ENCODE assay signal across 16 cellular contexts in genomic region chr9:128286435-128286834, GRCh38. TPM values are rescaled to one million over a fixed set of nuclear protein-coding genes. Genes with fewer than 3 reads are reported as not detected.
DNase-seq lines count a peak whose midpoint lies in the region; ATAC-seq and TF ChIP-seq lines count a peak whose summit lies in the region.
"Had no signal": no experiment of that assay in that cellular context is flagged by ENCODE, and none has a peak within 500 bp of the region (broad histone marks: within the 10 kb centered on the region; RNA-seq: fewer than 3 reads in every experiment).

No MANE protein-coding gene starts in this region.

- no peaks in the 10 kb centered on the region for H3K27me3 ChIP-seq in SK-N-SH (ENCODE audit: insufficient read depth)
- H3K27me3 ChIP-seq in thyroid gland, result no peaks in the 10 kb centered on the region
- H3K27me3 ChIP-seq: body of pancreas, left lung, sigmoid colon, uterus had no signal

- H3K9me3 Mint-ChIP-seq in mesothelial cell of epicardium, result no peaks in the 10 kb centered on the region
- H3K9me3 Mint-ChIP-seq: activated T-helper 2 cell treated with anti-CD3 and anti-CD28 coated beads, Interferon-gamma antibody, Interleukin-2, Interleukin-4, amounts not matched to agents 10 μg/mL and 5 μg/mL and 100 μg/mL, durations not matched to agents 14 hours and 24 hours and 36 hours; natural killer cell treated with Interleukin-12 subunit alpha and Interleukin-12 subunit beta and Interleukin-15 and Interleukin-18, amount 100 ng/mL, for 72 hours; stimulated activated memory B cell treated with anti-CD40 and anti-IgM and Interleukin-4, amounts not matched to agents 10 μg/mL and 1 μg/mL and 100 μg/mL, for 72 hours had no signal

- H3K4me3 ChIP-seq in SK-N-SH (ENCODE audit: low read depth in 2 of 2, low read length in 1 of 2), result no peak overlapping the region
- no peak overlapping the region for H3K4me3 ChIP-seq in fibroblast of mammary gland (ENCODE audit: control insufficient read depth, low read depth, low read length)
- H3K4me3 ChIP-seq in thyroid gland (replicated peaks in 1 of 3), result no peak overlapping the region
- H3K4me3 ChIP-seq: body of pancreas, left lung, sigmoid colon, uterus had no signal

- no peaks in the 10 kb centered on the region for H3K4me1 Mint-ChIP-seq in mesothelial cell of epicardium

- no peak for DNase-seq in SK-N-SH
- DNase-seq in fibroblast of mammary gland (ENCODE audit: low read depth), result peak; percentile 27
- no peak for DNase-seq in left lobe of liver (ENCODE audit: low spot score)
- peak; percentile 97 for DNase-seq in thyroid gland
- no peak for DNase-seq in NOMO-1 treated with dmso at 0.1 percent for 144 hours (lab: John Stamatoyannopoulos, UW; ENCODE audit: unreplicated experiment)
- no peak for DNase-seq in mesothelial cell of epicardium (ENCODE audit: low spot score in 2 of 2, unreplicated experiment in 2 of 2)
- DNase-seq: body of pancreas, Caco-2, left lung, sigmoid colon, uterus had no signal

- POLR2A ChIA-PET in SK-N-SH (lab: Yijun Ruan, JAX), result no interaction called here

- H3K4me2 ChIP-seq in SK-N-SH, result no peak overlapping the region

- intact Hi-C loops in thyroid gland (cut with DNase I), result no loop called here

- H3K4me3 Mint-ChIP-seq in mesothelial cell of epicardium, result no peak overlapping the region
- H3K4me3 Mint-ChIP-seq: natural killer cell treated with Interleukin-12 subunit alpha and Interleukin-12 subunit beta and Interleukin-15 and Interleukin-18, amount 100 ng/mL, for 72 hours; stimulated activated memory B cell treated with anti-CD40 and anti-IgM and Interleukin-4, amounts not matched to agents 10 μg/mL and 1 μg/mL and 100 μg/mL, for 72 hours had no signal

- no peak overlapping the region for H3K27ac Mint-ChIP-seq in mesothelial cell of epicardium
- H3K27ac Mint-ChIP-seq: activated T-helper 2 cell treated with anti-CD3 and anti-CD28 coated beads, Interferon-gamma antibody, Interleukin-2, Interleukin-4, amounts not matched to agents 10 μg/mL and 5 μg/mL and 100 μg/mL, durations not matched to agents 14 hours and 24 hours and 36 hours; natural killer cell treated with Interleukin-12 subunit alpha and Interleukin-12 subunit beta and Interleukin-15 and Interleukin-18, amount 100 ng/mL, for 72 hours; stimulated activated memory B cell treated with anti-CD40 and anti-IgM and Interleukin-4, amounts not matched to agents 10 μg/mL and 1 μg/mL and 100 μg/mL, for 72 hours had no signal

- H3K36me3 ChIP-seq in SK-N-SH (replicated peaks in 1 of 2; ENCODE audit: control insufficient read depth in 1 of 2, insufficient read depth in 2 of 2, low read length in 1 of 2) (no peaks in the 10 kb centered on the region), thyroid gland (no peaks in the 10 kb centered on the region)
- H3K36me3 ChIP-seq: uterus had no signal

- H4K20me1 ChIP-seq in SK-N-SH (ENCODE audit: insufficient read depth), result no peaks in the 10 kb centered on the region

- no peak for TF ChIP-seq POLR2A in thyroid gland (IDR thresholded peaks at IDR 0.05)

- peaks cover 10% of the 10 kb centered on the region for H3F3A ChIP-seq in SK-N-SH (replicated peaks; ENCODE audit: insufficient read depth)

- H2AFZ ChIP-seq in SK-N-SH (ENCODE audit: low read depth), result no peak overlapping the region

- CTCF ChIA-PET in SK-N-SH (lab: Yijun Ruan, JAX), result interaction anchor here (0.8 to 3.0 kb wide), 3 partner anchors 9 to 126 kb away, joined by 3 to 18 read pairs (median 3); no protein-coding TSS in a partner anchor

- H3K36me3 Mint-ChIP-seq in mesothelial cell of epicardium, result peaks cover 13% of the 10 kb centered on the region
- H3K36me3 Mint-ChIP-seq: natural killer cell treated with Interleukin-12 subunit alpha and Interleukin-12 subunit beta and Interleukin-15 and Interleukin-18, amount 100 ng/mL, for 72 hours had no signal

- TF ChIP-seq EP300 in SK-N-SH (IDR thresholded peaks at IDR 0.05; ENCODE audit: borderline replicate concordance in 1 of 2, low read depth in 1 of 2, low read length in 1 of 2), result no peak

- peak; percentile 43; the same call in 2 of the 3 replicates for ATAC-seq in SK-N-SH treated with all-trans-retinoic acid at 6 μM for 48 hours
- ATAC-seq in left lobe of liver, result peak; percentile 49
- no peak for ATAC-seq in HG02852 (IDR thresholded peaks at IDR 0.05; ENCODE audit: unreplicated experiment)
- ATAC-seq: body of pancreas; left lung; natural killer cell treated with Interleukin-12 subunit alpha and Interleukin-12 subunit beta and Interleukin-15 and Interleukin-18, amount 100 ng/mL, for 72 hours; stimulated activated memory B cell treated with anti-CD40 and anti-IgM and Interleukin-4, amounts not matched to agents 10 μg/mL and 1 μg/mL and 100 μg/mL, for 72 hours had no signal

- H3K9ac ChIP-seq in SK-N-SH, result no peak overlapping the region

- H3K79me2 ChIP-seq in SK-N-SH (ENCODE audit: insufficient read depth), result no peaks in the 10 kb centered on the region; the same call in 1 of the 2 replicates

- no peak for TF ChIP-seq RAD21 in SK-N-SH (IDR thresholded peaks at IDR 0.05; ENCODE audit: low read length)

- H3K4me1 ChIP-seq in SK-N-SH (ENCODE audit: control insufficient read depth in 1 of 2, insufficient read depth in 2 of 2, low read depth in 1 of 2, low read length in 1 of 2) (no peaks in the 10 kb centered on the region), thyroid gland (peaks cover 34 to 48% of the 10 kb centered on the region in 2 donors)
- H3K4me1 ChIP-seq: body of pancreas, Caco-2, left lung, uterus had no signal

- H3K9me2 ChIP-seq in SK-N-SH, result no peaks in the 10 kb centered on the region

- no peak for TF ChIP-seq CTCF in SK-N-SH (IDR thresholded peaks at IDR 0.05)
- TF ChIP-seq CTCF in fibroblast of mammary gland (conservative IDR thresholded peaks at IDR 0.05; ENCODE audit: control insufficient read depth, insufficient read depth, low read depth, low read length), result no peak
- no peak for TF ChIP-seq CTCF in thyroid gland (IDR thresholded peaks at IDR 0.05)
- no peak for TF ChIP-seq CTCF in mesothelial cell of epicardium (IDR thresholded peaks at IDR 0.05; ENCODE audit: unreplicated experiment)

- H3K9me3 ChIP-seq in SK-N-SH, result no peaks in the 10 kb centered on the region
- no peaks in the 10 kb centered on the region for H3K9me3 ChIP-seq in thyroid gland
- H3K9me3 ChIP-seq: body of pancreas, Caco-2, left lung, sigmoid colon, uterus had no signal

- 85% methylated on average over 6 of the region's 6 CpGs for WGBS in SK-N-SH (ENCODE audit: low lambda C conversion rate)
- WGBS in thyroid gland, 2 donors, result 21 to 43% methylated on average over 6 of the region's 6 CpGs

- no peaks in the 10 kb centered on the region for H3K27me3 Mint-ChIP-seq in mesothelial cell of epicardium (ENCODE audit: low read depth)
- H3K27me3 Mint-ChIP-seq: natural killer cell treated with Interleukin-12 subunit alpha and Interleukin-12 subunit beta and Interleukin-15 and Interleukin-18, amount 100 ng/mL, for 72 hours; stimulated activated memory B cell treated with anti-CD40 and anti-IgM and Interleukin-4, amounts not matched to agents 10 μg/mL and 1 μg/mL and 100 μg/mL, for 72 hours had no signal

- H3K27ac ChIP-seq in SK-N-SH (ENCODE audit: low read depth in 2 of 2, low read length in 1 of 2), result no peak overlapping the region
- H3K27ac ChIP-seq in thyroid gland, result peak overlapping the region; percentile 23 to 82 (median 82)
- H3K27ac ChIP-seq: body of pancreas, left lung, sigmoid colon, uterus had no signal

TF ChIP-seq in SK-N-SH treated with all-trans-retinoic acid at 6 μM for 48 hours, 23 proteins besides CTCF, POLR2A, EP300 and RAD21 (continues in another document):
- TF ChIP-seq ZNF8 (CRISPR knock-in tag; IDR thresholded peaks at IDR 0.05) (no peak), BACH2 (CRISPR knock-in tag; IDR thresholded peaks at IDR 0.05; ENCODE audit: borderline replicate concordance) (no peak), ESRRG (CRISPR knock-in tag; IDR thresholded peaks at IDR 0.05) (no peak), TCF4 (CRISPR knock-in tag; IDR thresholded peaks at IDR 0.05; ENCODE audit: borderline replicate concordance) (no peak), ZFP30 (CRISPR knock-in tag; IDR thresholded peaks at IDR 0.05) (no peak)

TF ChIP-seq in SK-N-SH, 30 proteins besides CTCF, POLR2A, EP300 and RAD21 (continues in another document):
- no peak for TF ChIP-seq RCOR1 (IDR thresholded peaks at IDR 0.05; ENCODE audit: low read length)

RNA-seq across cellular contexts. Expression of gene SWI5, which starts 10.4 kb away (rescaled TPM):
- 84.1 and 89.7 TPM in 2 replicates for polyA plus RNA-seq in SK-N-SH (2012; rRNA removed)
- polyA plus RNA-seq in SK-N-SH (2012; cell fraction: cytosol; rRNA removed), result 63.4 and 76.6 TPM in 2 replicates
- polyA plus RNA-seq in SK-N-SH (2012; cell fraction: nucleus; rRNA removed), result 27.7 and 32.2 TPM in 2 replicates
- total RNA-seq in left lobe of liver (17.8 TPM), thyroid gland (10 to 100 TPM; 18.5 to 50.2 (median 49.2) TPM), mesothelial cell of epicardium (24.1 to 26.0 TPM (median 24.3 TPM) in 3 replicates)

RNA-seq across cellular contexts. Expression of gene GOLGA2, which starts 10.6 kb away (rescaled TPM):
- 103 and 120 TPM in 2 replicates for polyA plus RNA-seq in SK-N-SH (2012; rRNA removed)
- polyA plus RNA-seq in SK-N-SH (2012; cell fraction: cytosol; rRNA removed), result 84.7 and 98.3 TPM in 2 replicates
- 156 and 170 TPM in 2 replicates for polyA plus RNA-seq in SK-N-SH (2012; cell fraction: nucleus; rRNA removed)
- total RNA-seq in left lobe of liver (34.8 TPM), thyroid gland (100 to 1,000 TPM in 3 of 4 donors, 10 to 100 TPM in 1; 94.6 to 140 (median 118) TPM), mesothelial cell of epicardium (177 to 195 TPM (median 186 TPM) in 3 replicates)

RNA-seq across cellular contexts. Expression of gene TRUB2, which starts 35.8 kb away (rescaled TPM):
- polyA plus RNA-seq in SK-N-SH (2012; rRNA removed), result 18.8 and 23.3 TPM in 2 replicates
- polyA plus RNA-seq in SK-N-SH (2012; cell fraction: cytosol; rRNA removed), result 10.6 and 17.0 TPM in 2 replicates
- 29.9 and 31.3 TPM in 2 replicates for polyA plus RNA-seq in SK-N-SH (2012; cell fraction: nucleus; rRNA removed)
- total RNA-seq in left lobe of liver (28.7 TPM), thyroid gland (10 to 100 TPM in 3 of 4 donors, 1 to 10 TPM in 1; 8.3 to 19.2 (median 16.6) TPM), mesothelial cell of epicardium (27.8 to 29.8 TPM (median 29.3 TPM) in 3 replicates)

RNA-seq across cellular contexts. Expression of gene COQ4, which starts 36.2 kb away (rescaled TPM):
- 54.7 and 57.2 TPM in 2 replicates for polyA plus RNA-seq in SK-N-SH (2012; rRNA removed)
- polyA plus RNA-seq in SK-N-SH (2012; cell fraction: cytosol; rRNA removed), result 28.0 and 36.9 TPM in 2 replicates
- 152 and 171 TPM in 2 replicates for polyA plus RNA-seq in SK-N-SH (2012; cell fraction: nucleus; rRNA removed)
- total RNA-seq in left lobe of liver, result 34.2 TPM
- total RNA-seq in thyroid gland, result 100 to 1,000 TPM in 3 of 4 donors, 10 to 100 TPM in 1; 71.8 to 137 (median 108) TPM
- total RNA-seq in mesothelial cell of epicardium, result 53.7 to 56.2 TPM (median 55.4 TPM) in 3 replicates

RNA-seq across cellular contexts. Expression of gene SLC27A4, which starts 53.9 kb away (rescaled TPM):
- polyA plus RNA-seq in SK-N-SH (2012; rRNA removed), result 17.9 and 24.1 TPM in 2 replicates
- 10.2 and 15.9 TPM in 2 replicates for polyA plus RNA-seq in SK-N-SH (2012; cell fraction: cytosol; rRNA removed)
- polyA plus RNA-seq in SK-N-SH (2012; cell fraction: nucleus; rRNA removed), result 31.8 and 41.7 TPM in 2 replicates
- total RNA-seq in left lobe of liver (30.3 TPM), thyroid gland (10 to 100 TPM; 15.9 to 38.4 (median 30.4) TPM), mesothelial cell of epicardium (18.5 to 19.9 TPM (median 19.0 TPM) in 3 replicates)

Comparison
In these comparisons a context has a peak if more than half of its experiments do, and no peak if none do; other contexts are left out.
1. DNase-seq: peak in fibroblast of mammary gland (single experiment) and thyroid gland (2 of 2); none in SK-N-SH (single experiment), left lobe of liver (single experiment), NOMO-1 treated with dmso at 0.1 percent for 144 hours (single experiment) and mesothelial cell of epicardium (0 of 2).
2. H3K27ac ChIP-seq: peak in thyroid gland (3 of 3); none in SK-N-SH (0 of 2).